In genomic region chr17:74890554-74890953, GRCh38 we compare ENCODE assay signal across 1 cellular context.
TF ChIP-seq lines count a peak whose summit lies in the region.

No MANE protein-coding gene starts in this region.

TF ChIP-seq in K562, 482 proteins besides CTCF, POLR2A, EP300 and RAD21:
- TF ChIP-seq ZFP36 (IDR thresholded peaks at IDR 0.05; ENCODE audit: low read depth, low read length, partially characterized antibody), result peak; percentile 92
- no peak for TF ChIP-seq POLR3G (IDR thresholded peaks at IDR 0.05; ENCODE audit: extremely low read depth, insufficient read length, insufficient replicate concordance)
